In the genomic region with DNA sequence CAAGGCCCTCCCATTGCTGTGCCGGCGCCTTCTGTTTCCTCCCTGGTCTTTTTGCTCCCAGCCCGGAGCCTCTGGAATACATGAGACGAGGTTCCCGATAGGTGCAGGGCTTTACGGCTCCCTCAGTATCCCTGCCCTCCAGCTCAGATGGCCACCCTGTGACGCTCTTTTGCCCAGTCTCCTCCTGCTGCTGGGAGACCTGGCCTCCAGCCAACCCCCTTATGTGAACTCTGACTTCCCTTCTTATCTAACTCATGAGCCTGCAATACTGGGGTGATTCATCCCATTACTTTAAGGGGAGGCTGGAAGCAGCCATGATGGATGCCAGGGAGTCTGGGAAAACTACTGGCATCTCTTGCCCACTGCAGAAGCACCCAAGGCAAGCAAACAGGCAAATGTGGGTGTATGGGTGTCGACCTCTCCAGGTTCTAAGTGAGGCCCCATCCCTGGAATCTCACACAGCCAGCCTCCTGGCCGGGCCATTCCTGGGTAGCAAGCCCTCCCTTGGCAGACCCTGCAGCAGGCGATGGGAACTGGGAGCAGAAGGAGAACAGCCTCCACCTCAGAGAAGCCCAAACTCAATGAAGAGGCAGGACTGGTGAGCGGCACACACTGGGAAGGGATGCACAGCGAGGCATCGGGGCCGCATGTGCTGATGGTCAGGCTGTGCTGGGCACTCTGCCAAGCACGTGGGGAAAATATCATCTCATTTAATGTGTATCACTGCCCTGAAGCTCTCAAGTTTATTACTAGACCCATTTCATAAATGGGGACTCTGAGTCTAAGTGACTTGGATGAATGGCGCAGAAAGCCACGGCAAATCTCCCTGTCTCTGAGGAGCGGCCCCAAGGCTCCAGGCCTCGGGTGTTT, we compare ENCODE assay signal across 1 cellular context.
TF ChIP-seq lines count a peak whose summit lies in the region.

No MANE protein-coding gene starts in this region.

TF ChIP-seq in HepG2, 621 proteins besides CTCF, POLR2A, EP300 and RAD21 (continued from another document):
- 0 out of 2 replicates have a peak, but pooled peaks have one; percentile 11 for TF ChIP-seq ZBTB33 (CRISPR knock-in tag; IDR thresholded peaks at IDR 0.05)
- TF ChIP-seq, protein P1, sequence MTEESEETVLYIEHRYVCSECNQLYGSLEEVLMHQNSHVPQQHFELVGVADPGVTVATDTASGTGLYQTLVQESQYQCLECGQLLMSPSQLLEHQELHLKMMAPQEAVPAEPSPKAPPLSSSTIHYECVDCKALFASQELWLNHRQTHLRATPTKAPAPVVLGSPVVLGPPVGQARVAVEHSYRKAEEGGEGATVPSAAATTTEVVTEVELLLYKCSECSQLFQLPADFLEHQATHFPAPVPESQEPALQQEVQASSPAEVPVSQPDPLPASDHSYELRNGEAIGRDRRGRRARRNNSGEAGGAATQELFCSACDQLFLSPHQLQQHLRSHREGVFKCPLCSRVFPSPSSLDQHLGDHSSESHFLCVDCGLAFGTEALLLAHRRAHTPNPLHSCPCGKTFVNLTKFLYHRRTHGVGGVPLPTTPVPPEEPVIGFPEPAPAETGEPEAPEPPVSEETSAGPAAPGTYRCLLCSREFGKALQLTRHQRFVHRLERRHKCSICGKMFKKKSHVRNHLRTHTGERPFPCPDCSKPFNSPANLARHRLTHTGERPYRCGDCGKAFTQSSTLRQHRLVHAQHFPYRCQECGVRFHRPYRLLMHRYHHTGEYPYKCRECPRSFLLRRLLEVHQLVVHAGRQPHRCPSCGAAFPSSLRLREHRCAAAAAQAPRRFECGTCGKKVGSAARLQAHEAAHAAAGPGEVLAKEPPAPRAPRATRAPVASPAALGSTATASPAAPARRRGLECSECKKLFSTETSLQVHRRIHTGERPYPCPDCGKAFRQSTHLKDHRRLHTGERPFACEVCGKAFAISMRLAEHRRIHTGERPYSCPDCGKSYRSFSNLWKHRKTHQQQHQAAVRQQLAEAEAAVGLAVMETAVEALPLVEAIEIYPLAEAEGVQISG (CRISPR knock-in tag; IDR thresholded peaks at IDR 0.05), result 0 out of 2 replicates have a peak, but pooled peaks have one; percentile 14
- no peak for TF ChIP-seq KIAA2018 (CRISPR knock-in tag; IDR thresholded peaks at IDR 0.05; ENCODE audit: borderline replicate concordance)
TF ChIP-seq in HepG2: peak in this region for 3.
